In genomic region chr1:236860674-236861073, GRCh38 we compare ENCODE assay signal across 31 cellular contexts.
"Had no signal": no experiment of that assay in that cellular context is flagged by ENCODE, and none has a peak within 500 bp of the region (broad histone marks: within the 10 kb centered on the region; RNA-seq: fewer than 3 reads in every experiment).

No MANE protein-coding gene starts in this region.

- ATAC-seq: activated CD8-positive, alpha-beta T cell treated with anti-CD3 and anti-CD28 coated beads for 36 hours; activated T-cell treated with anti-CD3 and anti-CD28 coated beads, Interleukin-2, amount 50 U/mL, for 4 hours; activated T-helper 17 cell treated with anti-CD3 and anti-CD28 coated beads, Interleukin-2, amount 50 U/mL, for 72 hours; effector memory CD8-positive, alpha-beta T cell; foreskin keratinocyte; gastrocnemius medialis; WTC11 had no signal

- H3K4me1 ChIP-seq: foreskin keratinocyte had no signal

- H3K27me3 ChIP-seq: brain microvascular endothelial cell, esophagus muscularis mucosa, foreskin keratinocyte, gastrocnemius medialis had no signal

- H3K4me3 ChIP-seq: esophagus muscularis mucosa, gastrocnemius medialis had no signal

- H3K4me3 Mint-ChIP-seq: activated CD4-positive, alpha-beta T cell treated with anti-CD3 and anti-CD28 coated beads, Interleukin-2, amount 10 ng/mL, durations not matched to agents 7 days and 5 days; activated CD8-positive, alpha-beta T cell treated with anti-CD3 and anti-CD28 coated beads for 36 hours; activated T-cell treated with anti-CD3 and anti-CD28 coated beads, Interleukin-2, amount 50 U/mL, for 4 hours; activated T-helper 17 cell treated with anti-CD3 and anti-CD28 coated beads, Interleukin-2, amount 50 U/mL, for 72 hours; effector memory CD8-positive, alpha-beta T cell; WTC11 had no signal

- H3K9me3 Mint-ChIP-seq: activated CD4-positive, alpha-beta T cell treated with anti-CD3 and anti-CD28 coated beads, Interleukin-2, amount 10 ng/mL, durations not matched to agents 7 days and 5 days; activated CD8-positive, alpha-beta T cell treated with anti-CD3 and anti-CD28 coated beads for 36 hours; activated T-cell treated with anti-CD3 and anti-CD28 coated beads, Interleukin-2, amount 50 U/mL, for 4 hours; activated T-helper 17 cell treated with anti-CD3 and anti-CD28 coated beads, Interleukin-2, amount 50 U/mL, for 72 hours; effector memory CD8-positive, alpha-beta T cell; WTC11 had no signal

- H3K9me3 ChIP-seq: esophagus muscularis mucosa, gastrocnemius medialis had no signal

- H3K27ac Mint-ChIP-seq: activated CD4-positive, alpha-beta T cell treated with anti-CD3 and anti-CD28 coated beads, Interleukin-2, amount 10 ng/mL, durations not matched to agents 7 days and 5 days; activated CD8-positive, alpha-beta T cell treated with anti-CD3 and anti-CD28 coated beads for 36 hours; WTC11 had no signal

- DNase-seq: activated CD4-positive, alpha-beta T cell treated with anti-CD3 and anti-CD28 coated beads for 1 hour; activated CD4-positive, alpha-beta T cell treated with anti-CD3 and anti-CD28 coated beads for 4 hours; activated CD4-positive, alpha-beta T cell treated with anti-CD3 and anti-CD28 coated beads, Interleukin-2, amount 10 ng/mL, durations not matched to agents 7 days and 5 days; activated CD4-positive, alpha-beta T cell treated with anti-CD3 and anti-CD28 coated beads, Interleukin-2, amount 50 U/mL, for 4 hours; activated CD8-positive, alpha-beta memory T cell treated with anti-CD3 and anti-CD28 coated beads for 24 hours; activated CD8-positive, alpha-beta T cell treated with anti-CD3 and anti-CD28 coated beads for 36 hours; activated effector memory CD4-positive, alpha-beta T cell treated with Interleukin-2 at 50 U/mL for 16 hours; activated gamma-delta T cell treated with Interleukin-2 at 50 U/mL for 16 hours; activated naive CD4-positive, alpha-beta T cell treated with anti-CD3 and anti-CD28 coated beads, Interleukin-2, amount 50 U/mL, for 16 hours; activated naive CD4-positive, alpha-beta T cell treated with Interleukin-2 at 50 U/mL for 16 hours; activated T-cell treated with anti-CD3 and anti-CD28 coated beads, Interleukin-2, amount 50 U/mL, for 4 hours; amniotic stem cell; anterior cingulate cortex; brain microvascular endothelial cell; caudate nucleus; cortex of kidney; dermis blood vessel endothelial cell; effector CD4-positive, alpha-beta T cell; effector memory CD8-positive, alpha-beta T cell; erythroblast; foreskin keratinocyte; gastrocnemius medialis; T-helper 2 cell had no signal

- FAIRE-seq: astrocyte, bronchial epithelial cell, colon had no signal

- H3K27ac ChIP-seq: brain microvascular endothelial cell, foreskin keratinocyte, VCaP had no signal

- H3K4me1 Mint-ChIP-seq: activated T-helper 17 cell treated with anti-CD3 and anti-CD28 coated beads, Interleukin-2, amount 50 U/mL, for 72 hours; WTC11 had no signal

- H3K27me3 Mint-ChIP-seq: activated CD4-positive, alpha-beta T cell treated with anti-CD3 and anti-CD28 coated beads, Interleukin-2, amount 10 ng/mL, durations not matched to agents 7 days and 5 days; activated CD8-positive, alpha-beta T cell treated with anti-CD3 and anti-CD28 coated beads for 36 hours; activated naive CD8-positive, alpha-beta T cell; activated T-helper 17 cell treated with anti-CD3 and anti-CD28 coated beads, Interleukin-2, amount 50 U/mL, for 72 hours; effector memory CD8-positive, alpha-beta T cell had no signal
